ENCODE assay signal across 14 cellular contexts in the genomic region with DNA sequence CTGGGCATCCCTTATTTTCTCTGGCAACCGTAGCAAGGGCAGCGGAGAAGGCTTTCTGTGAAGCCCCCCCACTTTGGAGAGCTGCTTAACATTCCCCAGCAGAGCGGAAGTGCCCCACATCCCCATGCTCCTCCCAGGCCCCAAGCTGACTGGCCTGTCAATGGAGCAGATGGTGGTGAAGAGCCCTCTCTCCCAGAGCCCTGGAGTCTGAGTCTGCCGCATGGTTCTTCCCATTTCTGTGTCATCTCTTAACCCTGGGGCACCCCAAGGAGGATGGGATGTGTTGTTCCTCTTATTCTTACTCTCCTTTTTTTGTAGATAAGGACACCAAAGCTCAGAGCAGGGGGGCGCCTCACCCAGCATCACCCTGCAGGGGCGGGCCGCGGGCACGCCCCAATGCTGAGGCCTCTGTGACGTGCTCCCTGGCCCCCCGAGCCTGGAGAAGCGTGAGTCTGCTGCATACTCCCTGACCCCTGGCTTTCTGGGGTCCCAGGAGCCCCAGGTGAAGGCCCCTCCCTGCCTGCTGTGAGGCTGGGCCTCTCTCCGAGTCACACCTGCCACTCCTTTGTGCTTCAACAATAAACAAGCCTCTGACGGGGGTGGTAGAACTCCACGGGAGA. TPM values are rescaled to one million over a fixed set of nuclear protein-coding genes. Genes with fewer than 3 reads are reported as not detected.
"Had no signal": no experiment of that assay in that cellular context is flagged by ENCODE, and none has a peak within 500 bp of the region (broad histone marks: within the 10 kb centered on the region; RNA-seq: fewer than 3 reads in every experiment).

No MANE protein-coding gene starts in this region.

- H3K27me3 Mint-ChIP-seq: activated CD4-positive, alpha-beta memory T cell treated with anti-CD3 and anti-CD28 coated beads, Interleukin-2, amount 10 ng/mL, durations not matched to agents 7 days and 5 days had no signal

- H3K36me3 ChIP-seq: colonic mucosa, left lung, sigmoid colon, upper lobe of left lung had no signal

- ATAC-seq: activated T-cell treated with anti-CD3 and anti-CD28 coated beads, Interleukin-2, amount 50 U/mL, for 72 hours; foreskin keratinocyte; left lung; natural killer cell; psoas muscle; stimulated activated naive CD8-positive, alpha-beta T cell treated with anti-CD3 and anti-CD28 coated beads, Interleukin-15, Interleukin-2, amounts not matched to agents 100 U/mL and 50 U/mL, for 24 hours had no signal

- H3K27ac Mint-ChIP-seq: activated CD4-positive, alpha-beta memory T cell treated with anti-CD3 and anti-CD28 coated beads, Interleukin-2, amount 10 ng/mL, durations not matched to agents 7 days and 5 days; activated T-cell treated with anti-CD3 and anti-CD28 coated beads, Interleukin-2, amount 50 U/mL, for 72 hours; memory B cell; natural killer cell had no signal

- H3K36me3 Mint-ChIP-seq: memory B cell, natural killer cell had no signal

- H3K4me3 ChIP-seq: colonic mucosa, left lung, psoas muscle, sigmoid colon, upper lobe of left lung had no signal

- H3K9me3 Mint-ChIP-seq: activated T-cell treated with anti-CD3 and anti-CD28 coated beads, Interleukin-2, amount 50 U/mL, for 72 hours; memory B cell; natural killer cell had no signal

- H3K9me3 ChIP-seq: colonic mucosa, left lung, sigmoid colon, upper lobe of left lung had no signal

- DNase-seq: activated CD4-positive, alpha-beta memory T cell treated with anti-CD3 and anti-CD28 coated beads, Interleukin-2, amount 10 ng/mL, durations not matched to agents 7 days and 5 days; activated T-cell treated with anti-CD3 and anti-CD28 coated beads, Interleukin-2, amount 50 U/mL, for 72 hours; colonic mucosa; foreskin keratinocyte; head of caudate nucleus; natural killer cell; sigmoid colon; stimulated activated CD4-positive, alpha-beta T cell treated with anti-CD3 and anti-CD28 coated beads, Interleukin-12 subunit alpha, Interleukin-12 subunit beta, amount 100 ng/mL, for 4 hours; stimulated activated naive CD8-positive, alpha-beta T cell treated with anti-CD3 and anti-CD28 coated beads, Interleukin-15, Interleukin-2, amounts not matched to agents 100 U/mL and 50 U/mL, for 24 hours; T-helper 9 cell had no signal

- H3K27ac ChIP-seq: colonic mucosa, foreskin keratinocyte, left lung, psoas muscle, sigmoid colon, upper lobe of left lung had no signal

- H3K27me3 ChIP-seq: colonic mucosa, foreskin keratinocyte, upper lobe of left lung had no signal

- H3K4me1 Mint-ChIP-seq: activated CD4-positive, alpha-beta memory T cell treated with anti-CD3 and anti-CD28 coated beads, Interleukin-2, amount 10 ng/mL, durations not matched to agents 7 days and 5 days; natural killer cell had no signal

- H3K4me1 ChIP-seq: colonic mucosa, foreskin keratinocyte, left lung, psoas muscle, sigmoid colon, upper lobe of left lung had no signal

- H3K4me3 Mint-ChIP-seq: activated CD4-positive, alpha-beta memory T cell treated with anti-CD3 and anti-CD28 coated beads, Interleukin-2, amount 10 ng/mL, durations not matched to agents 7 days and 5 days; activated T-cell treated with anti-CD3 and anti-CD28 coated beads, Interleukin-2, amount 50 U/mL, for 72 hours; memory B cell; natural killer cell had no signal

RNA-seq across cellular contexts. Expression of gene ADRA2C, which starts 35.9 kb away (rescaled TPM):
- total RNA-seq: activated CD4-positive, alpha-beta memory T cell treated with anti-CD3 and anti-CD28 coated beads, Interleukin-2, amount 10 ng/mL, durations not matched to agents 7 days and 5 days; activated T-cell treated with anti-CD3 and anti-CD28 coated beads, Interleukin-2, amount 50 U/mL, for 72 hours; natural killer cell had no signal
